In genomic region chr13:70324519-70324918, GRCh38 we compare ENCODE assay signal across 30 cellular contexts.
"Had no signal": no experiment of that assay in that cellular context is flagged by ENCODE, and none has a peak within 500 bp of the region (broad histone marks: within the 10 kb centered on the region; RNA-seq: fewer than 3 reads in every experiment).

No MANE protein-coding gene starts in this region.

- H3K9me3 ChIP-seq: heart left ventricle, left lung, lower lobe of right lung, pancreas, prostate gland, thoracic aorta, tibial artery, upper lobe of right lung had no signal

- H3K4me1 Mint-ChIP-seq: naive thymus-derived CD8-positive, alpha-beta T cell; nephron; neural crest cell; stimulated activated naive B cell treated with anti-CD40 and anti-IgM and Interleukin-4, amounts not matched to agents 10 μg/mL and 1 μg/mL and 100 μg/mL, for 72 hours had no signal

- H3K27me3 Mint-ChIP-seq: naive thymus-derived CD8-positive, alpha-beta T cell; stimulated activated naive B cell treated with anti-CD40 and anti-IgM and Interleukin-4, amounts not matched to agents 10 μg/mL and 1 μg/mL and 100 μg/mL, for 72 hours; stimulated activated naive CD8-positive, alpha-beta T cell treated with anti-CD3 and anti-CD28 coated beads, Interleukin-15, Interleukin-2, amounts not matched to agents 100 ng/mL and 50 ng/mL, for 24 hours had no signal

- H3K9me3 Mint-ChIP-seq: nephron had no signal

- H3K4me1 ChIP-seq: heart left ventricle, left lung, lower lobe of right lung, pancreas, prostate gland, suprapubic skin, tibial artery, upper lobe of right lung had no signal

- H3K27me3 ChIP-seq: heart left ventricle, left lung, pancreas, suprapubic skin, tibial artery, upper lobe of right lung had no signal

- DNase-seq: heart left ventricle; hippocampal formation; kidney glomerular epithelial cell; left cardiac atrium; left lung; lower lobe of right lung; mammary epithelial cell; mesenchymal stem cell; naive thymus-derived CD8-positive, alpha-beta T cell; nucleus accumbens; pancreas; posterior cingulate gyrus; retina; right cardiac atrium; stimulated activated CD4-positive, alpha-beta T cell treated with anti-CD3 and anti-CD28 coated beads, Interleukin-12 subunit alpha, Interleukin-12 subunit beta, amount 100 ng/mL, for 4 hours; stimulated activated CD4-positive, alpha-beta T cell treated with anti-CD3 and anti-CD28 coated beads, Interleukin-15, amount 100 ng/mL, for 24 hours; stimulated activated CD4-positive, alpha-beta T cell treated with anti-CD3 and anti-CD28 coated beads, Interleukin-2, amount 100 ng/mL, for 24 hours; stimulated activated CD4-positive, alpha-beta T cell treated with anti-CD3 and anti-CD28 coated beads, Interleukin-4, amount 100 ng/mL, for 1 hour; stimulated activated naive B cell treated with anti-CD40 and anti-IgM and Interleukin-4, amounts not matched to agents 10 μg/mL and 1 μg/mL and 100 μg/mL, for 72 hours; tibial artery; trophoblast cell; upper lobe of right lung had no signal

- H3K4me3 ChIP-seq: heart left ventricle, left lung, lower lobe of right lung, pancreas, prostate gland, skin epidermis, suprapubic skin, thoracic aorta, tibial artery, upper lobe of right lung had no signal

- H3K27ac Mint-ChIP-seq: naive thymus-derived CD8-positive, alpha-beta T cell; nephron; stimulated activated naive B cell treated with anti-CD40 and anti-IgM and Interleukin-4, amounts not matched to agents 10 μg/mL and 1 μg/mL and 100 μg/mL, for 72 hours; stimulated activated naive CD8-positive, alpha-beta T cell treated with anti-CD3 and anti-CD28 coated beads, Interleukin-15, Interleukin-2, amounts not matched to agents 100 ng/mL and 50 ng/mL, for 24 hours had no signal

- H3K36me3 Mint-ChIP-seq: naive thymus-derived CD8-positive, alpha-beta T cell; stimulated activated naive B cell treated with anti-CD40 and anti-IgM and Interleukin-4, amounts not matched to agents 10 μg/mL and 1 μg/mL and 100 μg/mL, for 72 hours had no signal

- H3K36me3 ChIP-seq: heart left ventricle, left lung, lower lobe of right lung, pancreas, prostate gland, suprapubic skin, thoracic aorta, tibial artery, upper lobe of right lung had no signal

- H3K4me3 Mint-ChIP-seq: naive thymus-derived CD8-positive, alpha-beta T cell; nephron; neural crest cell; stimulated activated naive B cell treated with anti-CD40 and anti-IgM and Interleukin-4, amounts not matched to agents 10 μg/mL and 1 μg/mL and 100 μg/mL, for 72 hours; stimulated activated naive CD8-positive, alpha-beta T cell treated with anti-CD3 and anti-CD28 coated beads, Interleukin-15, Interleukin-2, amounts not matched to agents 100 ng/mL and 50 ng/mL, for 24 hours had no signal

- H3K27ac ChIP-seq: heart left ventricle, left lung, lower lobe of right lung, pancreas, prostate gland, skin epidermis, suprapubic skin, thoracic aorta, tibial artery, upper lobe of right lung had no signal

- ATAC-seq: heart left ventricle; left cardiac atrium; left lung; lower lobe of right lung; naive thymus-derived CD8-positive, alpha-beta T cell; pancreas; right cardiac atrium; sciatic nerve; stimulated activated naive B cell treated with anti-CD40 and anti-IgM and Interleukin-4, amounts not matched to agents 10 μg/mL and 1 μg/mL and 100 μg/mL, for 72 hours; upper lobe of right lung had no signal
